In genomic region chr7:32164341-32164996, GRCh38 we compare ENCODE assay signal across 9 cellular contexts.
DNase-seq lines count a peak whose midpoint lies in the region; ATAC-seq, FAIRE-seq and TF ChIP-seq lines count a peak whose summit lies in the region.
"Had no signal": no experiment of that assay in that cellular context is flagged by ENCODE, and none has a peak within 500 bp of the region (broad histone marks: within the 10 kb centered on the region; RNA-seq: fewer than 3 reads in every experiment).

No MANE protein-coding gene starts in this region.

- no peak for TF ChIP-seq POLR2A in A549 (IDR thresholded peaks at IDR 0.05; ENCODE audit: low read length)

- H3K9me3 Mint-ChIP-seq in activated CD8-positive, alpha-beta T cell treated with anti-CD3 and anti-CD28 coated beads, Interleukin-2, amount 10 ng/mL, durations not matched to agents 7 days and 5 days (ENCODE audit: insufficient read depth), result no peaks in the 10 kb centered on the region
- no peaks in the 10 kb centered on the region for H3K9me3 Mint-ChIP-seq in activated CD4-positive, alpha-beta memory T cell treated with anti-CD3 and anti-CD28 coated beads, Interleukin-2, amount 10 ng/mL, durations not matched to agents 7 days and 5 days

- no peak overlapping the region for H3K27ac Mint-ChIP-seq in activated CD8-positive, alpha-beta T cell treated with anti-CD3 and anti-CD28 coated beads, Interleukin-2, amount 10 ng/mL, durations not matched to agents 7 days and 5 days
- H3K27ac Mint-ChIP-seq in activated CD4-positive, alpha-beta memory T cell treated with anti-CD3 and anti-CD28 coated beads, Interleukin-2, amount 10 ng/mL, durations not matched to agents 7 days and 5 days, result no peak overlapping the region

- peak overlapping the region; percentile 74 to 85; a peak in 4 of 6 replicates for H3K27ac ChIP-seq in A549
- H3K27ac ChIP-seq in VCaP, result no peak overlapping the region
- H3K27ac ChIP-seq in right atrium auricular region, result no peak overlapping the region

- CTCF ChIA-PET in A549 (lab: Yijun Ruan, JAX), result interaction anchor here (0.5 to 7.1 kb wide), 20 partner anchors 8 to 1180 kb away, joined by 3 to 30 read pairs (median 4); no protein-coding TSS in a partner anchor
- CTCF ChIA-PET in activated CD8-positive, alpha-beta T cell treated with anti-CD3 and anti-CD28 coated beads, Interleukin-2, amount 10 ng/mL, durations not matched to agents 7 days and 5 days (lab: Charles Lee), result no interaction called here
- CTCF ChIA-PET in activated CD4-positive, alpha-beta memory T cell treated with anti-CD3 and anti-CD28 coated beads, Interleukin-2, amount 10 ng/mL, durations not matched to agents 7 days and 5 days (lab: Charles Lee), result no interaction called here

- 53% methylated on average over 1 of the region's 1 CpG for WGBS in A549 (ENCODE audit: missing lambda C conversion rate)

- DNase-seq in A549 (ENCODE audit: low read depth in 1 of 2, low spot score in 1 of 2) (peak; percentile 53 to 75), HuH-7 (ENCODE audit: low spot score) (peak; percentile 32), right atrium auricular region (ENCODE audit: low spot score) (no peak), NCI-H146 treated with DMSO at 0.1 percent for 48 hours (lab: John Stamatoyannopoulos, UW; ENCODE audit: unreplicated experiment) (no peak)
- DNase-seq in activated CD8-positive, alpha-beta T cell treated with anti-CD3 and anti-CD28 coated beads, Interleukin-2, amount 10 ng/mL, durations not matched to agents 7 days and 5 days, result no peak
- no peak for DNase-seq in activated CD4-positive, alpha-beta memory T cell treated with anti-CD3 and anti-CD28 coated beads, Interleukin-2, amount 10 ng/mL, durations not matched to agents 7 days and 5 days

- POLR2A ChIA-PET in A549 (lab: Yijun Ruan, JAX), result no interaction called here
- POLR2A ChIA-PET in activated CD8-positive, alpha-beta T cell treated with anti-CD3 and anti-CD28 coated beads, Interleukin-2, amount 10 ng/mL, durations not matched to agents 7 days and 5 days (lab: Charles Lee), result no interaction called here
- POLR2A ChIA-PET in activated CD4-positive, alpha-beta memory T cell treated with anti-CD3 and anti-CD28 coated beads, Interleukin-2, amount 10 ng/mL, durations not matched to agents 7 days and 5 days (lab: Charles Lee), result no interaction called here

- no peaks in the 10 kb centered on the region for H3K9me3 ChIP-seq in A549
- H3K9me3 ChIP-seq in right atrium auricular region, result no peaks in the 10 kb centered on the region

- peak; percentile 71 for TF ChIP-seq CTCF in A549 (IDR thresholded peaks at IDR 0.05)
- peak; percentile 69 for TF ChIP-seq CTCF in VCaP (conservative IDR thresholded peaks at IDR 0.05)
- TF ChIP-seq CTCF in right atrium auricular region (IDR thresholded peaks at IDR 0.05), result peak; percentile 47 to 64

- peaks cover 30% of the 10 kb centered on the region for H3K4me1 ChIP-seq in A549
- peaks cover 0 to 28% of the 10 kb centered on the region in 2 donors for H3K4me1 ChIP-seq in right atrium auricular region

- TF ChIP-seq RAD21 in A549 (conservative IDR thresholded peaks at IDR 0.05 in 1 of 2, IDR thresholded peaks at IDR 0.05 in 1 of 2), result peak; percentile 74 to 78

- no peak overlapping the region for H3K4me3 Mint-ChIP-seq in activated CD8-positive, alpha-beta T cell treated with anti-CD3 and anti-CD28 coated beads, Interleukin-2, amount 10 ng/mL, durations not matched to agents 7 days and 5 days
- no peak overlapping the region for H3K4me3 Mint-ChIP-seq in activated CD4-positive, alpha-beta memory T cell treated with anti-CD3 and anti-CD28 coated beads, Interleukin-2, amount 10 ng/mL, durations not matched to agents 7 days and 5 days

- no peak for FAIRE-seq in A549 (lab: Jason Lieb, UNC)
- FAIRE-seq: G401.6 had no signal

- TF ChIP-seq EP300 in A549 (IDR thresholded peaks at IDR 0.05), result no peak

- no peaks in the 10 kb centered on the region for H3K4me1 Mint-ChIP-seq in activated CD8-positive, alpha-beta T cell treated with anti-CD3 and anti-CD28 coated beads, Interleukin-2, amount 10 ng/mL, durations not matched to agents 7 days and 5 days (ENCODE audit: low read depth)
- H3K4me1 Mint-ChIP-seq in activated CD4-positive, alpha-beta memory T cell treated with anti-CD3 and anti-CD28 coated beads, Interleukin-2, amount 10 ng/mL, durations not matched to agents 7 days and 5 days, result no peaks in the 10 kb centered on the region

- H3K4me2 ChIP-seq in A549, result no peak overlapping the region

- no peaks in the 10 kb centered on the region for H3K36me3 Mint-ChIP-seq in activated CD8-positive, alpha-beta T cell treated with anti-CD3 and anti-CD28 coated beads, Interleukin-2, amount 10 ng/mL, durations not matched to agents 7 days and 5 days (ENCODE audit: low read depth)
- no peaks in the 10 kb centered on the region for H3K36me3 Mint-ChIP-seq in activated CD4-positive, alpha-beta memory T cell treated with anti-CD3 and anti-CD28 coated beads, Interleukin-2, amount 10 ng/mL, durations not matched to agents 7 days and 5 days (ENCODE audit: low read depth)

- no peaks in the 10 kb centered on the region for H3K36me3 ChIP-seq in right atrium auricular region

- no peak overlapping the region for H3K4me3 ChIP-seq in A549
- no peak overlapping the region for H3K4me3 ChIP-seq in right atrium auricular region

- no peaks in the 10 kb centered on the region for H3K27me3 Mint-ChIP-seq in activated CD8-positive, alpha-beta T cell treated with anti-CD3 and anti-CD28 coated beads, Interleukin-2, amount 10 ng/mL, durations not matched to agents 7 days and 5 days (ENCODE audit: low read depth)
- no peaks in the 10 kb centered on the region for H3K27me3 Mint-ChIP-seq in activated CD4-positive, alpha-beta memory T cell treated with anti-CD3 and anti-CD28 coated beads, Interleukin-2, amount 10 ng/mL, durations not matched to agents 7 days and 5 days

- ATAC-seq in A549, result peak; percentile 73 to 84; a peak in 5 of 6 replicates
- no peak for ATAC-seq in HG03378 (IDR thresholded peaks at IDR 0.05; ENCODE audit: unreplicated experiment)
- ATAC-seq in activated CD8-positive, alpha-beta T cell treated with anti-CD3 and anti-CD28 coated beads, Interleukin-2, amount 10 ng/mL, durations not matched to agents 7 days and 5 days, result no peak

- no peaks in the 10 kb centered on the region for H3K27me3 ChIP-seq in right atrium auricular region

TF ChIP-seq in A549, 52 proteins besides CTCF, POLR2A, EP300 and RAD21:
- TF ChIP-seq EHMT2 (IDR thresholded peaks at IDR 0.05; ENCODE audit: low read depth) (no peak), SMC3 (IDR thresholded peaks at IDR 0.05) (peak; percentile 77), KDM5A (IDR thresholded peaks at IDR 0.05) (no peak), BCL3 (IDR thresholded peaks at IDR 0.05) (no peak), FOSL2 (IDR thresholded peaks at IDR 0.05) (no peak), FOSL2 (CRISPR knock-in tag; IDR thresholded peaks at IDR 0.05) (no peak), NFE2L2 (conservative IDR thresholded peaks at IDR 0.05; ENCODE audit: low read length) (no peak), RCOR1 (IDR thresholded peaks at IDR 0.05; ENCODE audit: low read depth, low read length) (no peak), BHLHE40 (IDR thresholded peaks at IDR 0.05; ENCODE audit: low read depth, low read length) (no peak)

Comparison
In these comparisons a context has a peak if more than half of its experiments do, and no peak if none do; other contexts are left out.
1. ATAC-seq: peak in A549 (2 of 2); none in HG03378 (single experiment) and activated CD8-positive, alpha-beta T cell treated with anti-CD3 and anti-CD28 coated beads, Interleukin-2, amount 10 ng/mL, durations not matched to agents 7 days and 5 days (single experiment).
2. DNase-seq: peak in A549 (2 of 2) and HuH-7 (single experiment); none in right atrium auricular region (single experiment), activated CD8-positive, alpha-beta T cell treated with anti-CD3 and anti-CD28 coated beads, Interleukin-2, amount 10 ng/mL, durations not matched to agents 7 days and 5 days (single experiment), activated CD4-positive, alpha-beta memory T cell treated with anti-CD3 and anti-CD28 coated beads, Interleukin-2, amount 10 ng/mL, durations not matched to agents 7 days and 5 days (single experiment) and NCI-H146 treated with DMSO at 0.1 percent for 48 hours (single experiment).
3. H3K27ac ChIP-seq: peak in A549 (2 of 2); none in VCaP (single experiment) and right atrium auricular region (0 of 2).
4. Peak in every context shown above with its lines, with median percentiles within 50 percentile points of each other: CTCF ChIP-seq.